ENCODE assay signal across 7 cellular contexts in genomic region chr3:194136519-194137313, GRCh38. TPM values are rescaled to one million over a fixed set of nuclear protein-coding genes. Genes with fewer than 3 reads are reported as not detected.
DNase-seq lines count a peak whose midpoint lies in the region; ATAC-seq and TF ChIP-seq lines count a peak whose summit lies in the region.

No MANE protein-coding gene starts in this region.

- ATAC-seq in Right ventricle myocardium inferior, result no peak
- ATAC-seq in GM19328 (IDR thresholded peaks at IDR 0.05; ENCODE audit: unreplicated experiment), result no peak

- no peak overlapping the region for H4K12ac ChIP-seq in trophoblast cell (ENCODE audit: low read depth, low read length)

- peak overlapping the region; percentile 87 for H4K91ac ChIP-seq in trophoblast cell (ENCODE audit: low read depth, low read length)

- H2BK5ac ChIP-seq in trophoblast cell (ENCODE audit: low read depth, low read length, poor library complexity), result peak overlapping the region; percentile 11

- no peak overlapping the region for H2AK5ac ChIP-seq in trophoblast cell (ENCODE audit: low read length)

- H2AFZ ChIP-seq in trophoblast cell (ENCODE audit: insufficient read depth, low read length, poor library complexity), result no peak overlapping the region

- peak overlapping the region; percentile 42 for H3K27ac ChIP-seq in trophoblast cell (ENCODE audit: low read depth, low read length)

- peak overlapping the region; percentile 71 for H3K18ac ChIP-seq in trophoblast cell (ENCODE audit: low read length)

- peak overlapping the region; percentile 29 for H3K4ac ChIP-seq in trophoblast cell (ENCODE audit: low read depth, low read length)

- peak overlapping the region; percentile 93 for H3K4me2 ChIP-seq in trophoblast cell (ENCODE audit: low read length)

- no peak for TF ChIP-seq CTCF in GM12875 (IDR thresholded peaks at IDR 0.05; ENCODE audit: borderline replicate concordance, insufficient read depth, low read depth, low read length)

- DNase-seq in NCI-H2171 (lab: John Stamatoyannopoulos, UW) (peak; percentile 34), Right ventricle myocardium inferior (ENCODE audit: missing footprints) (peak; percentile 74), trophoblast cell (peak; percentile 79 to 82), HuH-7.5 (ENCODE audit: low spot score) (no peak)
- peak; percentile 33 for DNase-seq in activated naive CD4-positive, alpha-beta T cell treated with Interleukin-2 at 50 U/mL for 16 hours

- peaks cover 6 to 7% of the 10 kb centered on the region in 2 experiments for H3K36me3 ChIP-seq in trophoblast cell (ENCODE audit: control insufficient read depth in 1 of 2, insufficient read depth in 2 of 2, low read length in 2 of 2)

- no CpG with 5 or more reads among the region's 43 CpGs for WGBS in trophoblast cell (ENCODE audit: extremely low coverage, insufficient coverage, insufficient read length)

- peak overlapping the region; percentile 23 for H4K8ac ChIP-seq in trophoblast cell (ENCODE audit: low read depth, low read length)

- peak overlapping the region; percentile 87 for H3K4me3 ChIP-seq in GM12875 (ENCODE audit: low read depth, low read length)
- peak overlapping the region; percentile 91 for H3K4me3 ChIP-seq in trophoblast cell (ENCODE audit: low read depth, low read length)

- intact Hi-C loops in Right ventricle myocardium inferior (cut with DNase I), result loop anchor here (2.0 to 5.0 kb wide), 3 partner anchors 154 to 356 kb away; no protein-coding TSS in a partner anchor

- H3K79me2 ChIP-seq in trophoblast cell (ENCODE audit: control insufficient read depth, insufficient read depth, low read length, poor library complexity), result peaks cover 21% of the 10 kb centered on the region

- H3K9ac ChIP-seq in trophoblast cell (ENCODE audit: low read length), result peak overlapping the region; percentile 76

- H3K14ac ChIP-seq in trophoblast cell (ENCODE audit: low read length), result peak overlapping the region; percentile 55

- H3K4me1 ChIP-seq in trophoblast cell (ENCODE audit: control insufficient read depth in 1 of 2, insufficient read depth in 2 of 2, low read length in 2 of 2), result peaks cover 22 to 37% of the 10 kb centered on the region in 2 experiments

- H2BK12ac ChIP-seq in trophoblast cell (ENCODE audit: low read length), result no peak overlapping the region

- H2BK120ac ChIP-seq in trophoblast cell (ENCODE audit: insufficient read depth, low read length, poor library complexity), result peak overlapping the region; percentile 49

- H3K79me1 ChIP-seq in trophoblast cell (ENCODE audit: low read length), result peaks cover 52% of the 10 kb centered on the region

- no peak overlapping the region for H3K23ac ChIP-seq in trophoblast cell (ENCODE audit: low read length)

- no peaks in the 10 kb centered on the region for H3K9me3 ChIP-seq in trophoblast cell (ENCODE audit: insufficient read depth, low read depth, low read length)

- no peaks in the 10 kb centered on the region for H3K27me3 ChIP-seq in trophoblast cell (ENCODE audit: insufficient read depth, low read length)

RNA-seq across cellular contexts. Expression of gene HES1, which starts 0.8 kb away (rescaled TPM):
- total RNA-seq in Right ventricle myocardium inferior, result 11.4 TPM
- polyA plus RNA-seq in trophoblast cell (2013), result 62.4 and 67.6 TPM in 2 replicates
